In the genomic region with DNA sequence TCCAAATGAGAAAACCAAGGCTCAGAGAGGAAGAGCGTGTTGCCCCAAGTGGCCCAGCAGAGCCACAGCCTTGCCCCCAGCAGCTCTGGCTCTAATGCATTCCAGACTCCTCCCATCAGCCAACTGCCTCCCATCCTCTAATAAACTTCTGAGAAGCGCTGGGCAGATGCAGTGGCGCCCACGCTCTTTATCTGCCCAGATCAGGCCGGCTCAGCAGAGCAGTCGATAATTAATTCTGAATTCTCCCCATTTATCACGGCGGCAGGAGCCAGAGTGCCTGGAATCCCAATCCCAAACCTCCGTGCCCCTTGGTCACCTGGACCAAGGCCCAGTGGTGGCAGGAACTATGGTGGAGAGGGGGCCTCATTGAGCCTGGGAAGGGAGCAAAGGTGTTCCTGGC, we compare ENCODE assay signal across 2 cellular contexts.
TF ChIP-seq lines count a peak whose summit lies in the region.

No MANE protein-coding gene starts in this region.

TF ChIP-seq in HepG2, 621 proteins besides CTCF, POLR2A, EP300 and RAD21:
- TF ChIP-seq, protein P1, sequence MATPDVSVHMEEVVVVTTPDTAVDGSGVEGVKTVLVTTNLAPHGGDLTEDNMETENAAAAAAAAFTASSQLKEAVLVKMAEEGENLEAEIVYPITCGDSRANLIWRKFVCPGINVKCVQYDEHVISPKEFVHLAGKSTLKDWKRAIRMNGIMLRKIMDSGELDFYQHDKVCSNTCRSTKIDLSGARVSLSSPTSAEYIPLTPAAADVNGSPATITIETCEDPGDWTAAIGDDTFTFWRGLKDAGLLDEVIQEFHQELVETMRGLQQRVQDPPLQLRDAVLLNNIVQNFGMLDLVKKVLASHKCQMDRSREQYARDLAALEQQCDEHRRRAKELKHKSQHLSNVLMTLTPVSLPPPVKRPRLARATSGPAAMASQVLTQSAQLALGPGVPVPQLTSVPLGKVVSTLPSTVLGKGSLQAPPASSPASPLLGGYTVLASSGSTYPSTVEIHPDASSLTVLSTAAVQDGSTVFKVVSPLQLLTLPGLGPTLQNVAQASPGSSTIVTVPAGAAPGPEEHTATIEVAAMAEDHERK (CRISPR knock-in tag; IDR thresholded peaks at IDR 0.05; ENCODE audit: low read depth): no peak
- TF ChIP-seq KDM2A (CRISPR knock-in tag; IDR thresholded peaks at IDR 0.05; ENCODE audit: borderline replicate concordance, low read depth) (no peak), SIN3A (IDR thresholded peaks at IDR 0.05; ENCODE audit: borderline replicate concordance, low read depth, low read length) (no peak), ZNF569 (CRISPR knock-in tag; IDR thresholded peaks at IDR 0.05; ENCODE audit: borderline replicate concordance) (no peak), ZNF768 (CRISPR knock-in tag; IDR thresholded peaks at IDR 0.05) (peak; percentile 50; the same call in 1 of the 2 replicates)
- TF ChIP-seq, protein P2, sequence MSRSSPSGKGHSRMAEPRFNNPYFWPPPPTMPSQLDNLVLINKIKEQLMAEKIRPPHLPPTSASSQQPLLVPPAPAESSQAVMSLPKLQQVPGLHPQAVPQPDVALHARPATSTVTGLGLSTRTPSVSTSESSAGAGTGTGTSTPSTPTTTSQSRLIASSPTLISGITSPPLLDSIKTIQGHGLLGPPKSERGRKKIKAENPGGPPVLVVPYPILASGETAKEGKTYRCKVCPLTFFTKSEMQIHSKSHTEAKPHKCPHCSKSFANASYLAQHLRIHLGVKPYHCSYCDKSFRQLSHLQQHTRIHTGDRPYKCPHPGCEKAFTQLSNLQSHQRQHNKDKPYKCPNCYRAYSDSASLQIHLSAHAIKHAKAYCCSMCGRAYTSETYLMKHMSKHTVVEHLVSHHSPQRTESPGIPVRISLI (CRISPR knock-in tag; IDR thresholded peaks at IDR 0.05; ENCODE audit: borderline replicate concordance): no peak
- TF ChIP-seq, protein P3, sequence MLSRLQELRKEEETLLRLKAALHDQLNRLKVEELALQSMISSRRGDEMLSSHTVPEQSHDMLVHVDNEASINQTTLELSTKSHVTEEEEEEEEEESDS (CRISPR knock-in tag; IDR thresholded peaks at IDR 0.05; ENCODE audit: borderline replicate concordance): no peak

TF ChIP-seq in H1, 55 proteins besides CTCF, POLR2A, EP300 and RAD21:
- TF ChIP-seq KDM1A (IDR thresholded peaks at IDR 0.05; ENCODE audit: borderline replicate concordance, low read length) (no peak), BCL11A (IDR thresholded peaks at IDR 0.05; ENCODE audit: low read depth in 2 of 2, low read length in 2 of 2) (no peak), TAF1 (IDR thresholded peaks at IDR 0.05; ENCODE audit: low read depth, low read length) (no peak), TCF12 (IDR thresholded peaks at IDR 0.05; ENCODE audit: low read depth, low read length) (no peak), BRCA1 (IDR thresholded peaks at IDR 0.05; ENCODE audit: low read depth, low read length) (no peak), FOSL1 (IDR thresholded peaks at IDR 0.05; ENCODE audit: insufficient read depth, low read depth, low read length) (no peak), SP2 (IDR thresholded peaks at IDR 0.05; ENCODE audit: low read length) (no peak), GABPA (IDR thresholded peaks at IDR 0.05; ENCODE audit: borderline replicate concordance, insufficient read depth, low read length) (no peak)
- TF ChIP-seq, protein P4, sequence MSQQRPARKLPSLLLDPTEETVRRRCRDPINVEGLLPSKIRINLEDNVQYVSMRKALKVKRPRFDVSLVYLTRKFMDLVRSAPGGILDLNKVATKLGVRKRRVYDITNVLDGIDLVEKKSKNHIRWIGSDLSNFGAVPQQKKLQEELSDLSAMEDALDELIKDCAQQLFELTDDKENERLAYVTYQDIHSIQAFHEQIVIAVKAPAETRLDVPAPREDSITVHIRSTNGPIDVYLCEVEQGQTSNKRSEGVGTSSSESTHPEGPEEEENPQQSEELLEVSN (IDR thresholded peaks at IDR 0.05): no peak
- TF ChIP-seq, protein P5, sequence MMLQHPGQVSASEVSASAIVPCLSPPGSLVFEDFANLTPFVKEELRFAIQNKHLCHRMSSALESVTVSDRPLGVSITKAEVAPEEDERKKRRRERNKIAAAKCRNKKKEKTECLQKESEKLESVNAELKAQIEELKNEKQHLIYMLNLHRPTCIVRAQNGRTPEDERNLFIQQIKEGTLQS (IDR thresholded peaks at IDR 0.05; ENCODE audit: insufficient read depth, low read depth, low read length): no peak
